ENCODE assay signal across 1 cellular context in the genomic region with DNA sequence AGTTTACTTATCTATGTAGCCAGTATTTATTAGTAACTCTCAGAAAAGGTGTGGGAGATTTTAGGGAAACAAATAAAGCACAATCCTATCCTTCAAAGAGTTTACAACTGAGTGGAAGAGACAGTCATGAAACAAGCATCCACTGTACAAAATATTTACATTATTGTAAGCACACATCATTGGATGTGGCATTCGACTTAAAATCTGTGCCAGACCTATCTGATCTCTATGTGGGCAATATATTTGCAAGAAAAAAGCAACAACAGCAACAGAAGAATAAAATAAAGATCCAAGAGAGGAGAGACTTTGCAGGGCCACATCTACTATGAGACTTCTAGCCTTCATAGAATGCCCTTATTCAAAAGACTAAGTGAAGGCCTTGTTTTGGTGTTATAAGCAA.
TF ChIP-seq lines count a peak whose summit lies in the region.

No MANE protein-coding gene starts in this region.

TF ChIP-seq in IMR-90, 13 proteins besides CTCF, POLR2A, EP300 and RAD21 (continued from another document):
- no peak for TF ChIP-seq MAZ (IDR thresholded peaks at IDR 0.05; ENCODE audit: borderline replicate concordance, low read depth, low read length)
TF ChIP-seq in IMR-90: peak in this region for 0.
